16 cellular contexts compared by ENCODE assay signal in the genomic region with DNA sequence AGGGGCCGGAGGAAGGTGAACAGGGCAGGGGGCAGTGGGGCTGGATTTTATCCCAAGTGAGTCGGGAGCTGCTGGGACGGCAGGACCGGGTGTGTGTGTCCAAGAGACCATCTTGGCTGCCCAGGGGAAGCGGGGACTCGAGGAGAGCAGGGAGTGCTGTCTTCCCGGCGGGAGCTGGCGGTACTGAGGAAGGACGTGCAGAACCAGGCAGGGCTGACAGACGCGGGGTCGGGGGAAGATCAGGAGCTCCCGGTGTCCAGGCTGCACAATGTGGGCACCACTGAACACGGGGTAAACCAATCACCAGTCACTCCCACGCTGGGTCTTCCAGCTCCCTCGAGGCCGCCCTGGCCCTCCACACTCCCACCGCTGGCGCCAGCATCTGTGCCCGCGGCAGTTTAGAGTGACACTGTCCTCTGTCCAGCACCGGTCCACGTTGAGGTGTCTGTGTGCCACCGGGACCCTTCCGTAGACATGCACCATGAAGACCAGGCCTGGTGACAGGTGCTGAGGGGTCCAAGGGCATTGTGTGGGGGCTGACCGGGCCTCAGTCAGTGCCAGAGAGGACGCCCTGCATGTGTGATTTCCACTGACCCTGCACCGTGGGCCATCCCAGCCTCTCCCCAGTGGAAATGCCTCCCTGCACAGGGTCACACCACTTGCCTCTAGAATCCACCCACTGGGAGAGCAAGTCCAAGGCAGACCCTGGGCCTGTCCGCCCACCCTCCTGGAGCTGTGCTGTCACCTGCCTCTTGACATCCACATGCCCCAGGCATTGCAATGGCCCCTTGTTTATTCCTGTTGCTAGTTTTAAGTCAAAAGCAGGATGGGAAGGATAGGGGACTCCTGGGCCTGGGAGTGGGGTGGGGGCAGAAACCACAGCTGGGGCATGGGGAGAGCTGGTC.
A peak's percentile ranks its signal among the peaks of the same experiment; 100 is the strongest.
DNase-seq lines count a peak whose midpoint lies in the region; ATAC-seq and TF ChIP-seq lines count a peak whose summit lies in the region.
"Had no signal": no experiment of that assay in that cellular context is flagged by ENCODE, and none has a peak within 500 bp of the region (broad histone marks: within the 10 kb centered on the region; RNA-seq: fewer than 3 reads in every experiment).

No MANE protein-coding gene starts in this region.

- no peak overlapping the region for H2BK120ac ChIP-seq in IMR-90 (ENCODE audit: low read depth, low read length)

- no peak overlapping the region for H3K27ac Mint-ChIP-seq in WTC11
- H3K27ac Mint-ChIP-seq: CD8-positive, alpha-beta memory T cell; HFFc6 had no signal

- H2BK15ac ChIP-seq in IMR-90 (ENCODE audit: low read depth, low read length) = no peak overlapping the region

- WGBS in IMR-90 (ENCODE audit: extremely low coverage in 2 of 2, insufficient read length in 1 of 2), 2 experiments = 83% methylated on average over 12 of the region's 30 CpGs; no CpG with 5 or more reads in 1 of the 2 experiments
- WGBS in spleen, 5 donors = 88 to 92% (median 90%) methylated on average over 25 to 30 of the region's 30 CpGs

- no peak overlapping the region for H4K91ac ChIP-seq in IMR-90 (ENCODE audit: insufficient read depth, low read depth, low read length)

- H3K4me2 ChIP-seq in IMR-90 (ENCODE audit: low read depth, low read length) = no peak overlapping the region
- H3K4me2 ChIP-seq: A549 had no signal

- H3K27me3 ChIP-seq in H7 (ENCODE audit: control insufficient read depth, insufficient read depth, low read length) (no peaks in the 10 kb centered on the region), IMR-90 (ENCODE audit: control insufficient read depth, insufficient read depth, low read length) (no peaks in the 10 kb centered on the region; the same call in 1 of the 2 replicates), spleen (replicated peaks in 1 of 7) (peaks cover 0 to 7% (median 0%) of the 10 kb centered on the region in 7 donors)
- H3K27me3 ChIP-seq: BE2C had no signal

- ATAC-seq in IMR-90 (ENCODE audit: low read depth) (no peak), WTC11 (no peak)

- no peak overlapping the region for H2BK5ac ChIP-seq in IMR-90 (ENCODE audit: low read depth, low read length, poor library complexity, severe bottlenecking)

- H3K4me3 Mint-ChIP-seq in WTC11 = no peak overlapping the region
- H3K4me3 Mint-ChIP-seq: CD8-positive, alpha-beta memory T cell; HFFc6 had no signal

- H3K4me1 ChIP-seq in IMR-90 (ENCODE audit: control insufficient read depth, insufficient read depth, low read length) = no peaks in the 10 kb centered on the region
- H3K4me1 ChIP-seq in spleen = peaks cover 0 to 17% (median 3%) of the 10 kb centered on the region in 6 donors
- H3K4me1 ChIP-seq: A549, BE2C, Caco-2, HAP-1 had no signal

- intact Hi-C loops in IMR-90 (cut with micrococcal nuclease) (no loop called here), spleen (cut with DNase I; ENCODE audit: low total_unique reads) (no loop called here)

- TF ChIP-seq RAD21 in IMR-90 (IDR thresholded peaks at IDR 0.05; ENCODE audit: low read length) = no peak

- peak overlapping the region; percentile 58 for H2AFZ ChIP-seq in IMR-90 (replicated peaks; ENCODE audit: low read length, poor library complexity)

- no peaks in the 10 kb centered on the region for H4K20me1 ChIP-seq in IMR-90 (ENCODE audit: insufficient read depth, low read length)

- H3K36me3 ChIP-seq in H7 (replicated peaks; ENCODE audit: control insufficient read depth, insufficient read depth, low read length) (no peaks in the 10 kb centered on the region; the same call in 1 of the 2 replicates), IMR-90 (ENCODE audit: control insufficient read depth, insufficient read depth, low read length) (no peaks in the 10 kb centered on the region), spleen (no peaks in the 10 kb centered on the region)
- H3K36me3 ChIP-seq: BE2C, HAP-1 had no signal

- no peak overlapping the region for H3K56ac ChIP-seq in IMR-90 (ENCODE audit: extremely low read depth, insufficient read depth, low read length)

- no TSS peak for BruUV-seq in IMR-90 (replicated peaks; lab: Mats Ljungman, UMichigan)

- no peak overlapping the region for H4K5ac ChIP-seq in IMR-90 (ENCODE audit: low read depth, low read length)

- H3K4me1 Mint-ChIP-seq in WTC11 = no peaks in the 10 kb centered on the region
- H3K4me1 Mint-ChIP-seq: CD8-positive, alpha-beta memory T cell had no signal

- no peak overlapping the region for H4K8ac ChIP-seq in IMR-90 (ENCODE audit: low read depth in 2 of 2, low read length in 2 of 2)

- TF ChIP-seq POLR2A in IMR-90 (IDR thresholded peaks at IDR 0.05; ENCODE audit: low read depth, low read length) (no peak), spleen (IDR thresholded peaks at IDR 0.05) (no peak)

- H2AK9ac ChIP-seq in IMR-90 (replicated peaks; ENCODE audit: low read depth, low read length, poor library complexity) = no peak overlapping the region

- H3K9me3 ChIP-seq in IMR-90 (ENCODE audit: control insufficient read depth, insufficient read depth, low read length) (peaks cover 4% of the 10 kb centered on the region; the same call in 1 of the 2 replicates), spleen (peaks cover 0 to 13% (median 0%) of the 10 kb centered on the region in 8 donors)
- H3K9me3 ChIP-seq: A549, BE2C, Caco-2, HAP-1 had no signal

- no peaks in the 10 kb centered on the region for H3K79me1 ChIP-seq in IMR-90 (ENCODE audit: low read depth in 1 of 2, low read length in 2 of 2)

- no peak overlapping the region for H3K14ac ChIP-seq in IMR-90 (replicated peaks; ENCODE audit: low read depth, low read length)

- CTCF ChIA-PET in IMR-90 (lab: Yijun Ruan, JAX) (interaction anchor here (0.7 kb wide), 1 partner anchor 9 kb away, joined by 3 read pairs; no protein-coding TSS in a partner anchor), WTC11 (lab: Charles Lee) (interaction anchor here (1.1 kb wide), 1 partner anchor 49 kb away, joined by 3 read pairs; no protein-coding TSS in a partner anchor)

- H3K23ac ChIP-seq in IMR-90 (ENCODE audit: low read depth, low read length) = no peak overlapping the region

- no peak overlapping the region for H2BK20ac ChIP-seq in IMR-90 (ENCODE audit: low read depth, low read length)

- H3K4me3 ChIP-seq in H7 (ENCODE audit: insufficient read depth, low read depth, low read length) (no peak overlapping the region), IMR-90 (ENCODE audit: insufficient read depth, low read depth, low read length) (no peak overlapping the region), spleen (no peak overlapping the region)
- H3K4me3 ChIP-seq: A549, HAP-1 had no signal

- TF ChIP-seq CTCF in IMR-90 (conservative IDR thresholded peaks at IDR 0.05; ENCODE audit: low read depth, low read length) = no peak
- no peak for TF ChIP-seq CTCF in spleen (IDR thresholded peaks at IDR 0.05 in 8 of 11, conservative IDR thresholded peaks at IDR 0.05 in 3 of 11)
- TF ChIP-seq CTCF in WTC11 (IDR thresholded peaks at IDR 0.05) = no peak

- no peaks in the 10 kb centered on the region for H3K9me1 ChIP-seq in IMR-90 (ENCODE audit: insufficient read depth, low read length)

- H3K4ac ChIP-seq in IMR-90 (ENCODE audit: low read depth, low read length) = no peak overlapping the region

- POLR2A ChIA-PET in IMR-90 (lab: Charles Lee; ENCODE audit: unreplicated experiment) = no interaction called here
- POLR2A ChIA-PET in WTC11 (lab: Charles Lee) = no interaction called here

- no peaks in the 10 kb centered on the region for H3K9me3 Mint-ChIP-seq in WTC11

- peaks cover 9% of the 10 kb centered on the region for H3K27me3 Mint-ChIP-seq in WTC11 (ENCODE audit: low read depth)

- H2AK5ac ChIP-seq in IMR-90 (ENCODE audit: low read depth, low read length) = no peak overlapping the region

- H3K18ac ChIP-seq in IMR-90 (ENCODE audit: low read depth, low read length) = no peak overlapping the region

- DNase-seq in H7 (peak; percentile 55), IMR-90 (no peak), islet precursor cell (peak; percentile 45), spleen (peak; percentile 69), NCI-H69 (lab: John Stamatoyannopoulos, UW) (no peak), DMS153 treated with DMSO at 0.1 percent for 48 hours (lab: John Stamatoyannopoulos, UW; ENCODE audit: unreplicated experiment) (no peak), WTC11 (ENCODE audit: low spot score) (no peak)
- DNase-seq: BE2C; Caco-2; CD8-positive, alpha-beta memory T cell; DMS53; GF-D8; GOT3; HFFc6 had no signal

- dilution Hi-C loops in IMR-90 (cut with HindIII; ENCODE audit: low sequenced_read_pairs, unreplicated experiment) = no loop called here

- no peak overlapping the region for H3K27ac ChIP-seq in IMR-90 (ENCODE audit: insufficient read depth, low read length)
- no peak overlapping the region for H3K27ac ChIP-seq in spleen
- H3K27ac ChIP-seq: A549 had no signal

- no peaks in the 10 kb centered on the region for H3K36me3 Mint-ChIP-seq in WTC11
- H3K36me3 Mint-ChIP-seq: CD8-positive, alpha-beta memory T cell had no signal

- in situ Hi-C loops in IMR-90 (cut with MboI; ENCODE audit: low sequenced_read_pairs) = no loop called here

- no peak overlapping the region for H3K9ac ChIP-seq in IMR-90 (ENCODE audit: low read depth, low read length)

TF ChIP-seq in IMR-90, 13 proteins besides CTCF, POLR2A, EP300 and RAD21 (continues in another document):
- no peak for TF ChIP-seq NFE2L2 (IDR thresholded peaks at IDR 0.05; ENCODE audit: low read depth, low read length)
- no peak for TF ChIP-seq CHD1 (IDR thresholded peaks at IDR 0.05; ENCODE audit: low read depth, low read length)
- no peak for TF ChIP-seq RFX5 (IDR thresholded peaks at IDR 0.05; ENCODE audit: low read depth, low read length)
- no peak for TF ChIP-seq SMC3 (IDR thresholded peaks at IDR 0.05; ENCODE audit: low read depth, low read length)

TF ChIP-seq in WTC11, 78 proteins besides CTCF, POLR2A, EP300 and RAD21 (continues in another document):
- TF ChIP-seq GABPB1 (CRISPR knock-in tag; IDR thresholded peaks at IDR 0.05) = no peak
- no peak for TF ChIP-seq NFYB (CRISPR knock-in tag; conservative IDR thresholded peaks at IDR 0.05; ENCODE audit: low read depth)

Comparison
In these comparisons a context has a peak if more than half of its experiments do, and no peak if none do; other contexts are left out.
1. DNase-seq: peak in H7 (single experiment), islet precursor cell (single experiment) and spleen (single experiment); none in IMR-90 (single experiment), NCI-H69 (single experiment), DMS153 treated with DMSO at 0.1 percent for 48 hours (single experiment) and WTC11 (single experiment).